ENCODE assay signal across 2 cellular contexts in the genomic region with DNA sequence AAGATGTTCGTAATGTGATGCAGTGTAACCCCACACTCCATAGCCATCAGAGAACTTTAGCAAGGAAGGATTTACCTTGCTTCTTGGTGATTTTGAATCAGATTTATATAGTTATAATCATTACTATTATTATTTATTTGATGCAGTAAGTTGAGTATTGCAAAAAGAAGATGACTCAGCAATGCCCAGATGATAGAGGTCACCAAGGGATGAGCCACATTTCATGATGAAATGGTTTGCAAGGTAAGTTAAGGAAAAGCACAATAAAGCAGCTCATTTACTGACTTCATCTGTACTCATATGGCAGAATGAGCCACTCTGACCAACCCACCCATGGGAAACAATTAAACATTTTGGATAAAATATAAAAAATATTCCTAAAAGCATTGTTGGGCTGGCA.
TF ChIP-seq lines count a peak whose summit lies in the region.

No MANE protein-coding gene starts in this region.

TF ChIP-seq in IMR-90, 13 proteins besides CTCF, POLR2A, EP300 and RAD21:
- TF ChIP-seq MXI1 (IDR thresholded peaks at IDR 0.05; ENCODE audit: borderline replicate concordance, low read depth, low read length) (no peak), RFX5 (IDR thresholded peaks at IDR 0.05; ENCODE audit: low read depth, low read length) (no peak), MAFK (IDR thresholded peaks at IDR 0.05; ENCODE audit: low read depth, low read length) (peak; percentile 60), CHD1 (IDR thresholded peaks at IDR 0.05; ENCODE audit: low read depth, low read length) (no peak), MAZ (IDR thresholded peaks at IDR 0.05; ENCODE audit: borderline replicate concordance, low read depth, low read length) (no peak), SMC3 (IDR thresholded peaks at IDR 0.05; ENCODE audit: low read depth, low read length) (no peak), NFE2L2 (IDR thresholded peaks at IDR 0.05; ENCODE audit: low read depth, low read length) (peak; percentile 69), RCOR1 (IDR thresholded peaks at IDR 0.05; ENCODE audit: insufficient replicate concordance, low read length) (no peak), BHLHE40 (IDR thresholded peaks at IDR 0.05; ENCODE audit: low read depth, low read length) (no peak), CEBPB (IDR thresholded peaks at IDR 0.05; ENCODE audit: low read depth, low read length) (0 out of 2 replicates have a peak, but pooled peaks have one; percentile 3), FOS (IDR thresholded peaks at IDR 0.05; ENCODE audit: low read depth, low read length) (no peak)
- TF ChIP-seq, protein P1, sequence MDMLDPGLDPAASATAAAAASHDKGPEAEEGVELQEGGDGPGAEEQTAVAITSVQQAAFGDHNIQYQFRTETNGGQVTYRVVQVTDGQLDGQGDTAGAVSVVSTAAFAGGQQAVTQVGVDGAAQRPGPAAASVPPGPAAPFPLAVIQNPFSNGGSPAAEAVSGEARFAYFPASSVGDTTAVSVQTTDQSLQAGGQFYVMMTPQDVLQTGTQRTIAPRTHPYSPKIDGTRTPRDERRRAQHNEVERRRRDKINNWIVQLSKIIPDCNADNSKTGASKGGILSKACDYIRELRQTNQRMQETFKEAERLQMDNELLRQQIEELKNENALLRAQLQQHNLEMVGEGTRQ (IDR thresholded peaks at IDR 0.05; ENCODE audit: low read depth, low read length), result no peak
- TF ChIP-seq, protein P2, sequence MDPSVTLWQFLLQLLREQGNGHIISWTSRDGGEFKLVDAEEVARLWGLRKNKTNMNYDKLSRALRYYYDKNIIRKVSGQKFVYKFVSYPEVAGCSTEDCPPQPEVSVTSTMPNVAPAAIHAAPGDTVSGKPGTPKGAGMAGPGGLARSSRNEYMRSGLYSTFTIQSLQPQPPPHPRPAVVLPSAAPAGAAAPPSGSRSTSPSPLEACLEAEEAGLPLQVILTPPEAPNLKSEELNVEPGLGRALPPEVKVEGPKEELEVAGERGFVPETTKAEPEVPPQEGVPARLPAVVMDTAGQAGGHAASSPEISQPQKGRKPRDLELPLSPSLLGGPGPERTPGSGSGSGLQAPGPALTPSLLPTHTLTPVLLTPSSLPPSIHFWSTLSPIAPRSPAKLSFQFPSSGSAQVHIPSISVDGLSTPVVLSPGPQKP (IDR thresholded peaks at IDR 0.05; ENCODE audit: borderline replicate concordance, low read depth, low read length), result no peak

TF ChIP-seq in K562, 482 proteins besides CTCF, POLR2A, EP300 and RAD21 (continued from another document and continues in another):
- no peak for TF ChIP-seq CXXC5 (CRISPR knock-in tag; IDR thresholded peaks at IDR 0.05)
- no peak for TF ChIP-seq DNMT1 (IDR thresholded peaks at IDR 0.05)
- TF ChIP-seq C11orf30 (IDR thresholded peaks at IDR 0.05; ENCODE audit: low read depth), result peak; percentile 74; the same call in 1 of the 2 replicates
- TF ChIP-seq GTF2F1 (IDR thresholded peaks at IDR 0.05; ENCODE audit: low read depth, low read length), result no peak
- no peak for TF ChIP-seq YBX1 (IDR thresholded peaks at IDR 0.05)
- no peak for TF ChIP-seq ZNF140 (CRISPR knock-in tag; IDR thresholded peaks at IDR 0.05)
- TF ChIP-seq, protein P3, sequence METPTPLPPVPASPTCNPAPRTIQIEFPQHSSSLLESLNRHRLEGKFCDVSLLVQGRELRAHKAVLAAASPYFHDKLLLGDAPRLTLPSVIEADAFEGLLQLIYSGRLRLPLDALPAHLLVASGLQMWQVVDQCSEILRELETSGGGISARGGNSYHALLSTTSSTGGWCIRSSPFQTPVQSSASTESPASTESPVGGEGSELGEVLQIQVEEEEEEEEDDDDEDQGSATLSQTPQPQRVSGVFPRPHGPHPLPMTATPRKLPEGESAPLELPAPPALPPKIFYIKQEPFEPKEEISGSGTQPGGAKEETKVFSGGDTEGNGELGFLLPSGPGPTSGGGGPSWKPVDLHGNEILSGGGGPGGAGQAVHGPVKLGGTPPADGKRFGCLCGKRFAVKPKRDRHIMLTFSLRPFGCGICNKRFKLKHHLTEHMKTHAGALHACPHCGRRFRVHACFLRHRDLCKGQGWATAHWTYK (CRISPR knock-in tag; IDR thresholded peaks at IDR 0.05), result no peak
- TF ChIP-seq MCM2 (IDR thresholded peaks at IDR 0.05; ENCODE audit: low read depth), result no peak
- TF ChIP-seq CAMTA2 (CRISPR knock-in tag; conservative IDR thresholded peaks at IDR 0.05), result no peak
- TF ChIP-seq CREB1 (IDR thresholded peaks at IDR 0.05), result no peak
- no peak for TF ChIP-seq CREB1 (CRISPR knock-in tag; IDR thresholded peaks at IDR 0.05)
- no peak for TF ChIP-seq CBFA2T2 (conservative IDR thresholded peaks at IDR 0.05)
- TF ChIP-seq, protein P4, sequence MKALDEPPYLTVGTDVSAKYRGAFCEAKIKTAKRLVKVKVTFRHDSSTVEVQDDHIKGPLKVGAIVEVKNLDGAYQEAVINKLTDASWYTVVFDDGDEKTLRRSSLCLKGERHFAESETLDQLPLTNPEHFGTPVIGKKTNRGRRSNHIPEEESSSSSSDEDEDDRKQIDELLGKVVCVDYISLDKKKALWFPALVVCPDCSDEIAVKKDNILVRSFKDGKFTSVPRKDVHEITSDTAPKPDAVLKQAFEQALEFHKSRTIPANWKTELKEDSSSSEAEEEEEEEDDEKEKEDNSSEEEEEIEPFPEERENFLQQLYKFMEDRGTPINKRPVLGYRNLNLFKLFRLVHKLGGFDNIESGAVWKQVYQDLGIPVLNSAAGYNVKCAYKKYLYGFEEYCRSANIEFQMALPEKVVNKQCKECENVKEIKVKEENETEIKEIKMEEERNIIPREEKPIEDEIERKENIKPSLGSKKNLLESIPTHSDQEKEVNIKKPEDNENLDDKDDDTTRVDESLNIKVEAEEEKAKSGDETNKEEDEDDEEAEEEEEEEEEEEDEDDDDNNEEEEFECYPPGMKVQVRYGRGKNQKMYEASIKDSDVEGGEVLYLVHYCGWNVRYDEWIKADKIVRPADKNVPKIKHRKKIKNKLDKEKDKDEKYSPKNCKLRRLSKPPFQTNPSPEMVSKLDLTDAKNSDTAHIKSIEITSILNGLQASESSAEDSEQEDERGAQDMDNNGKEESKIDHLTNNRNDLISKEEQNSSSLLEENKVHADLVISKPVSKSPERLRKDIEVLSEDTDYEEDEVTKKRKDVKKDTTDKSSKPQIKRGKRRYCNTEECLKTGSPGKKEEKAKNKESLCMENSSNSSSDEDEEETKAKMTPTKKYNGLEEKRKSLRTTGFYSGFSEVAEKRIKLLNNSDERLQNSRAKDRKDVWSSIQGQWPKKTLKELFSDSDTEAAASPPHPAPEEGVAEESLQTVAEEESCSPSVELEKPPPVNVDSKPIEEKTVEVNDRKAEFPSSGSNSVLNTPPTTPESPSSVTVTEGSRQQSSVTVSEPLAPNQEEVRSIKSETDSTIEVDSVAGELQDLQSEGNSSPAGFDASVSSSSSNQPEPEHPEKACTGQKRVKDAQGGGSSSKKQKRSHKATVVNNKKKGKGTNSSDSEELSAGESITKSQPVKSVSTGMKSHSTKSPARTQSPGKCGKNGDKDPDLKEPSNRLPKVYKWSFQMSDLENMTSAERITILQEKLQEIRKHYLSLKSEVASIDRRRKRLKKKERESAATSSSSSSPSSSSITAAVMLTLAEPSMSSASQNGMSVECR (CRISPR knock-in tag; IDR thresholded peaks at IDR 0.05), result no peak
- peak; percentile 71 to 83; a peak in 2 of 4 replicates for TF ChIP-seq TRIM24 (IDR thresholded peaks at IDR 0.05)
- no peak for TF ChIP-seq RCOR1 (IDR thresholded peaks at IDR 0.05; ENCODE audit: borderline replicate concordance in 1 of 2, low read depth in 2 of 2, low read length in 2 of 2)
- no peak for TF ChIP-seq ZNF165 (CRISPR knock-in tag; IDR thresholded peaks at IDR 0.05; ENCODE audit: borderline replicate concordance)
- no peak for TF ChIP-seq SMAD4 (CRISPR knock-in tag; conservative IDR thresholded peaks at IDR 0.05)
- TF ChIP-seq PHF8 (IDR thresholded peaks at IDR 0.05; ENCODE audit: borderline replicate concordance, low read length), result no peak
- TF ChIP-seq POLR2AphosphoS5 (IDR thresholded peaks at IDR 0.05; ENCODE audit: control insufficient read depth, insufficient read depth, low read depth, low read length), result no peak
- TF ChIP-seq MAFK (IDR thresholded peaks at IDR 0.05; ENCODE audit: low read length), result peak; percentile 49; the same call in 1 of the 2 replicates
- TF ChIP-seq ZC3H8 (IDR thresholded peaks at IDR 0.05), result no peak
- TF ChIP-seq ZNF644 (tag; IDR thresholded peaks at IDR 0.05; ENCODE audit: low read depth), result no peak
- TF ChIP-seq, protein P5, sequence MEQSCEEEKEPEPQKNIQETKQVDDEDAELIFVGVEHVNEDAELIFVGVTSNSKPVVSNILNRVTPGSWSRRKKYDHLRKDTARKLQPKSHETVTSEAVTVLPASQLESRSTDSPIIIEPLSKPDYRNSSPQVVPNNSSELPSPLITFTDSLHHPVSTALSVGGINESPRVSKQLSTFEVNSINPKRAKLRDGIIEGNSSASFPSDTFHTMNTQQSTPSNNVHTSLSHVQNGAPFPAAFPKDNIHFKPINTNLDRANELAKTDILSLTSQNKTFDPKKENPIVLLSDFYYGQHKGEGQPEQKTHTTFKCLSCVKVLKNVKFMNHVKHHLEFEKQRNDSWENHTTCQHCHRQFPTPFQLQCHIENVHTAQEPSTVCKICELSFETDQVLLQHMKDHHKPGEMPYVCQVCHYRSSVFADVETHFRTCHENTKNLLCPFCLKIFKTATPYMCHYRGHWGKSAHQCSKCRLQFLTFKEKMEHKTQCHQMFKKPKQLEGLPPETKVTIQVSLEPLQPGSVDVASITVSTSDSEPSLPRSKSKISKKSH (CRISPR knock-in tag; IDR thresholded peaks at IDR 0.05), result no peak
- TF ChIP-seq, protein P6, sequence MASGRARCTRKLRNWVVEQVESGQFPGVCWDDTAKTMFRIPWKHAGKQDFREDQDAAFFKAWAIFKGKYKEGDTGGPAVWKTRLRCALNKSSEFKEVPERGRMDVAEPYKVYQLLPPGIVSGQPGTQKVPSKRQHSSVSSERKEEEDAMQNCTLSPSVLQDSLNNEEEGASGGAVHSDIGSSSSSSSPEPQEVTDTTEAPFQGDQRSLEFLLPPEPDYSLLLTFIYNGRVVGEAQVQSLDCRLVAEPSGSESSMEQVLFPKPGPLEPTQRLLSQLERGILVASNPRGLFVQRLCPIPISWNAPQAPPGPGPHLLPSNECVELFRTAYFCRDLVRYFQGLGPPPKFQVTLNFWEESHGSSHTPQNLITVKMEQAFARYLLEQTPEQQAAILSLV (tag; IDR thresholded peaks at IDR 0.05), result no peak
- no peak for TF ChIP-seq CHD2 (IDR thresholded peaks at IDR 0.05; ENCODE audit: low read depth, low read length)
- TF ChIP-seq CHD4 (IDR thresholded peaks at IDR 0.05; ENCODE audit: insufficient read depth, insufficient replicate concordance, low read depth, low read length, poor library complexity, severe bottlenecking), result no peak
- no peak for TF ChIP-seq MECOM (CRISPR knock-in tag; IDR thresholded peaks at IDR 0.05)
- TF ChIP-seq ZNF584 (CRISPR knock-in tag; IDR thresholded peaks at IDR 0.05; ENCODE audit: low read depth), result no peak
- no peak for TF ChIP-seq FOXM1 (IDR thresholded peaks at IDR 0.05; ENCODE audit: low read depth)
- TF ChIP-seq FOXM1 (CRISPR knock-in tag; IDR thresholded peaks at IDR 0.05; ENCODE audit: low read depth), result no peak
- TF ChIP-seq, protein P7, sequence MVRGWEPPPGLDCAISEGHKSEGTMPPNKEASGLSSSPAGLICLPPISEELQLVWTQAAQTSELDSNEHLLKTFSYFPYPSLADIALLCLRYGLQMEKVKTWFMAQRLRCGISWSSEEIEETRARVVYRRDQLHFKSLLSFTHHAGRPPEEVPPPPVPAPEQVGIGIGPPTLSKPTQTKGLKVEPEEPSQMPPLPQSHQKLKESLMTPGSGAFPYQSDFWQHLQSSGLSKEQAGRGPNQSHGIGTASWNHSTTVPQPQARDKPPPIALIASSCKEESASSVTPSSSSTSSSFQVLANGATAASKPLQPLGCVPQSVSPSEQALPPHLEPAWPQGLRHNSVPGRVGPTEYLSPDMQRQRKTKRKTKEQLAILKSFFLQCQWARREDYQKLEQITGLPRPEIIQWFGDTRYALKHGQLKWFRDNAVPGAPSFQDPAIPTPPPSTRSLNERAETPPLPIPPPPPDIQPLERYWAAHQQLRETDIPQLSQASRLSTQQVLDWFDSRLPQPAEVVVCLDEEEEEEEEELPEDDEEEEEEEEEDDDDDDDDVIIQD (CRISPR knock-in tag; IDR thresholded peaks at IDR 0.05), result no peak
- no peak for TF ChIP-seq KDM5B (IDR thresholded peaks at IDR 0.05; ENCODE audit: insufficient replicate concordance, low read depth, low read length)
- TF ChIP-seq NCOA2 (IDR thresholded peaks at IDR 0.05; ENCODE audit: partially characterized antibody in 2 of 2), result no peak
- TF ChIP-seq ARID1B (IDR thresholded peaks at IDR 0.05), result no peak
- no peak for TF ChIP-seq ZNF445 (CRISPR knock-in tag; IDR thresholded peaks at IDR 0.05; ENCODE audit: low read depth)
- no peak for TF ChIP-seq ATF7 (IDR thresholded peaks at IDR 0.05)
- TF ChIP-seq MAFG (tag; conservative IDR thresholded peaks at IDR 0.05), result peak; percentile 76
- TF ChIP-seq, protein P8, sequence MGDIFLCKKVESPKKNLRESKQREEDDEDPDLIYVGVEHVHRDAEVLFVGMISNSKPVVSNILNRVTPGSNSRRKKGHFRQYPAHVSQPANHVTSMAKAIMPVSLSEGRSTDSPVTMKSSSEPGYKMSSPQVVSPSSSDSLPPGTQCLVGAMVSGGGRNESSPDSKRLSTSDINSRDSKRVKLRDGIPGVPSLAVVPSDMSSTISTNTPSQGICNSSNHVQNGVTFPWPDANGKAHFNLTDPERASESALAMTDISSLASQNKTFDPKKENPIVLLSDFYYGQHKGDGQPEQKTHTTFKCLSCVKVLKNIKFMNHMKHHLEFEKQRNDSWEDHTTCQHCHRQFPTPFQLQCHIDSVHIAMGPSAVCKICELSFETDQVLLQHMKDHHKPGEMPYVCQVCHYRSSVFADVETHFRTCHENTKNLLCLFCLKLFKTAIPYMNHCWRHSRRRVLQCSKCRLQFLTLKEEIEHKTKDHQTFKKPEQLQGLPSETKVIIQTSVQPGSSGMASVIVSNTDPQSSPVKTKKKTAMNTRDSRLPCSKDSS (IDR thresholded peaks at IDR 0.05; ENCODE audit: low read depth, partially characterized antibody), result no peak
- peak; percentile 34; the same call in 1 of the 2 replicates for TF ChIP-seq BACH1 (tag; IDR thresholded peaks at IDR 0.05)
- TF ChIP-seq ZNF384 (IDR thresholded peaks at IDR 0.05; ENCODE audit: low read depth, low read length), result no peak
- no peak for TF ChIP-seq HNRNPUL1 (IDR thresholded peaks at IDR 0.05; ENCODE audit: low read length)
- no peak for TF ChIP-seq KAT2B (IDR thresholded peaks at IDR 0.05; ENCODE audit: low read depth, low read length)
- TF ChIP-seq MAFF (IDR thresholded peaks at IDR 0.05; ENCODE audit: low read length), result peak; percentile 34; the same call in 1 of the 2 replicates
- TF ChIP-seq, protein P9, sequence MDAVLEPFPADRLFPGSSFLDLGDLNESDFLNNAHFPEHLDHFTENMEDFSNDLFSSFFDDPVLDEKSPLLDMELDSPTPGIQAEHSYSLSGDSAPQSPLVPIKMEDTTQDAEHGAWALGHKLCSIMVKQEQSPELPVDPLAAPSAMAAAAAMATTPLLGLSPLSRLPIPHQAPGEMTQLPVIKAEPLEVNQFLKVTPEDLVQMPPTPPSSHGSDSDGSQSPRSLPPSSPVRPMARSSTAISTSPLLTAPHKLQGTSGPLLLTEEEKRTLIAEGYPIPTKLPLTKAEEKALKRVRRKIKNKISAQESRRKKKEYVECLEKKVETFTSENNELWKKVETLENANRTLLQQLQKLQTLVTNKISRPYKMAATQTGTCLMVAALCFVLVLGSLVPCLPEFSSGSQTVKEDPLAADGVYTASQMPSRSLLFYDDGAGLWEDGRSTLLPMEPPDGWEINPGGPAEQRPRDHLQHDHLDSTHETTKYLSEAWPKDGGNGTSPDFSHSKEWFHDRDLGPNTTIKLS (IDR thresholded peaks at IDR 0.05; ENCODE audit: borderline replicate concordance, low read depth), result no peak
